Comparison of ENCODE assay signal across 6 cellular contexts in genomic region chr12:55818140-55818728, GRCh38. TPM values are rescaled to one million over a fixed set of nuclear protein-coding genes. Genes with fewer than 3 reads are reported as not detected.
DNase-seq lines count a peak whose midpoint lies in the region; ATAC-seq and TF ChIP-seq lines count a peak whose summit lies in the region.

No MANE protein-coding gene starts in this region.

- DNase-seq in EH (ENCODE audit: low read depth) (peak; percentile 34), lower lobe of right lung (no peak), cerebellar cortex (ENCODE audit: low spot score) (no peak)
- no peak for DNase-seq in NK-92 treated with Interleukin-12 subunit alpha and Interleukin-12 subunit beta, amount 100 ng/mL, for 24 hours (lab: John Stamatoyannopoulos, UW)

- H3K27me3 ChIP-seq in lower lobe of right lung (ENCODE audit: low read depth), result no peaks in the 10 kb centered on the region

- intact Hi-C loops in lower lobe of right lung (cut with DNase I), result no loop called here

- H3K4me1 ChIP-seq in lower lobe of right lung, result peaks cover 46% of the 10 kb centered on the region

- ATAC-seq in HG02759 (IDR thresholded peaks at IDR 0.05; ENCODE audit: unreplicated experiment) (peak; percentile 32), lower lobe of right lung (peak; percentile 70 to 73)

- no peak for TF ChIP-seq CTCF in VCaP (conservative IDR thresholded peaks at IDR 0.05)
- TF ChIP-seq CTCF in lower lobe of right lung (IDR thresholded peaks at IDR 0.05), result no peak

- H3K27ac ChIP-seq in VCaP, result peak overlapping the region; percentile 91
- peak overlapping the region; percentile 91 for H3K27ac ChIP-seq in lower lobe of right lung

- peaks cover 69% of the 10 kb centered on the region for H3K36me3 ChIP-seq in lower lobe of right lung

- no peaks in the 10 kb centered on the region for H3K9me3 ChIP-seq in lower lobe of right lung

- H3K4me3 ChIP-seq in lower lobe of right lung, result peak overlapping the region; percentile 94

RNA-seq across cellular contexts. Expression of gene ORMDL2, which starts 0.4 kb away (rescaled TPM):
- total RNA-seq in lower lobe of right lung, result 49.6 TPM

RNA-seq across cellular contexts. Expression of gene SARNP, which starts 0.7 kb away (rescaled TPM):
- total RNA-seq in lower lobe of right lung, result 40.1 TPM

RNA-seq across cellular contexts. Expression of gene DNAJC14, which starts 11.2 kb away (rescaled TPM):
- total RNA-seq in lower lobe of right lung, result 35.7 TPM

RNA-seq across cellular contexts. Expression of gene MMP19, which starts 24.5 kb away (rescaled TPM):
- total RNA-seq in lower lobe of right lung, result 35.2 TPM
